8 cellular contexts compared by ENCODE assay signal in genomic region chr7:150973571-150974451, GRCh38. TPM values are rescaled to one million over a fixed set of nuclear protein-coding genes. Genes with fewer than 3 reads are reported as not detected.
DNase-seq lines count a peak whose midpoint lies in the region; ATAC-seq lines count a peak whose summit lies in the region.

No MANE protein-coding gene starts in this region.

- H3K27ac Mint-ChIP-seq in naive thymus-derived CD8-positive, alpha-beta T cell = peak overlapping the region; percentile 70 to 98 (median 94)

- POLR2A ChIA-PET in naive thymus-derived CD8-positive, alpha-beta T cell (lab: Charles Lee) = interaction anchor here (0.8 to 3.7 kb wide), 13 partner anchors 9 to 65 kb away, joined by 3 to 29 read pairs (median 6); partner anchors contain the start of gene ABCB8

- no peaks in the 10 kb centered on the region for H3K9me3 Mint-ChIP-seq in naive thymus-derived CD8-positive, alpha-beta T cell

- peak; percentile 94 for DNase-seq in DMS53 treated with DMSO at 0.1 percent for 48 hours (lab: John Stamatoyannopoulos, UW; ENCODE audit: unreplicated experiment)
- DNase-seq in NCI-H187 treated with DMSO at 0.1 percent for 48 hours (lab: John Stamatoyannopoulos, UW) = peak; percentile 73
- DNase-seq in activated effector memory CD4-positive, alpha-beta T cell treated with anti-CD3 and anti-CD28 coated beads, Interleukin-2, amount 50 U/mL, for 16 hours = peak; percentile 71
- peak in 8 of 10 donors; percentile 37 to 73 (median 52) for DNase-seq in naive thymus-derived CD8-positive, alpha-beta T cell
- DNase-seq in inferior parietal cortex (ENCODE audit: extremely low spot score) = no peak
- no peak for DNase-seq in NCI-H446 (lab: John Stamatoyannopoulos, UW)
- no peak for DNase-seq in SKM-1 treated with dmso at 0.1 percent for 144 hours (lab: John Stamatoyannopoulos, UW; ENCODE audit: unreplicated experiment)

- no peaks in the 10 kb centered on the region for H3K36me3 Mint-ChIP-seq in naive thymus-derived CD8-positive, alpha-beta T cell

- peak overlapping the region; percentile 80 to 92 (median 86) for H3K4me3 Mint-ChIP-seq in naive thymus-derived CD8-positive, alpha-beta T cell

- H3K4me1 Mint-ChIP-seq in naive thymus-derived CD8-positive, alpha-beta T cell = peaks cover 29 to 68% (median 48%) of the 10 kb centered on the region in 4 donors

- H3K27me3 Mint-ChIP-seq in naive thymus-derived CD8-positive, alpha-beta T cell = peaks cover 3 to 22% (median 14%) of the 10 kb centered on the region in 5 donors

- ATAC-seq in naive thymus-derived CD8-positive, alpha-beta T cell = peak; percentile 36 to 50
- ATAC-seq in GM21381 (IDR thresholded peaks at IDR 0.05; ENCODE audit: unreplicated experiment) = no peak

RNA-seq across cellular contexts. Expression of gene KCNH2, which starts 4.3 kb away (rescaled TPM):
- 1 to 10 TPM; 1.3 to 1.6 TPM for total RNA-seq in naive thymus-derived CD8-positive, alpha-beta T cell
- polyA plus RNA-seq in naive thymus-derived CD8-positive, alpha-beta T cell = 1 to 10 TPM in 2 of 3 donors, under 1 TPM in 1; 0.45 to 2.5 (median 1.5) TPM

RNA-seq across cellular contexts. Expression of gene NOS3, which starts 17.0 kb away (rescaled TPM):
- 1 to 10 TPM; 1.7 to 1.8 TPM for total RNA-seq in naive thymus-derived CD8-positive, alpha-beta T cell
- polyA plus RNA-seq in naive thymus-derived CD8-positive, alpha-beta T cell = 1 to 10 TPM; 1.4 to 3.3 (median 2.0) TPM

RNA-seq across cellular contexts. Expression of gene ATG9B, which starts 50.5 kb away (rescaled TPM):
- 10 to 100 TPM; 34.6 to 42.2 TPM for total RNA-seq in naive thymus-derived CD8-positive, alpha-beta T cell
- polyA plus RNA-seq in naive thymus-derived CD8-positive, alpha-beta T cell = 10 to 100 TPM in 2 of 3 donors, 1 to 10 TPM in 1; 9.2 to 39.1 (median 24.7) TPM

RNA-seq across cellular contexts. Expression of gene ABCB8, which starts 54.4 kb away (rescaled TPM):
- total RNA-seq in naive thymus-derived CD8-positive, alpha-beta T cell = 10 to 100 TPM; 71.3 to 74.7 TPM
- 10 to 100 TPM; 17.1 to 18.4 (median 17.4) TPM for polyA plus RNA-seq in naive thymus-derived CD8-positive, alpha-beta T cell

Comparison
In these comparisons a context has a peak if more than half of its experiments do, and no peak if none do; other contexts are left out.
1. DNase-seq: peak in DMS53 treated with DMSO at 0.1 percent for 48 hours (single experiment), NCI-H187 treated with DMSO at 0.1 percent for 48 hours (single experiment), activated effector memory CD4-positive, alpha-beta T cell treated with anti-CD3 and anti-CD28 coated beads, Interleukin-2, amount 50 U/mL, for 16 hours (single experiment) and naive thymus-derived CD8-positive, alpha-beta T cell (8 of 10); none in inferior parietal cortex (single experiment), NCI-H446 (0 of 2) and SKM-1 treated with dmso at 0.1 percent for 144 hours (single experiment).